Comparison of ENCODE assay signal across 25 cellular contexts in the genomic region with DNA sequence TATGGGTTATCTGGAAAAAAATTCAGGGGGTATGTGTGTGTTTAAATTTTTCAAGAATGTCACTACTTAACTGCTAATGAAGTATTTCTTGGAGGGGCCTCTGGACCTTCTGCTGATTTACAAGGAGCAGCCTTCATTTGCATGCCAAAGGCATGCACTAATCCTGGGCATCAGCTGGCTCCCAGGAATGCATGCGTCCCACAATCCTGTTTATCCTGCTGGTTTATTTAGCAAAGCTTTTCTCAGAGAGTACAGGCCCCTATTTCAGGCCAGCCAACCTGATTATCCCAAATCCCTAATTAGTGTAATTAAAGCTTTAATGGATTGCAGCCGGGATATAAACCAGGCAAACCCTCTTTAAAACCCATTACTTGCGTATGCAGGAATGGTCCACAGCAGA.
DNase-seq lines count a peak whose midpoint lies in the region; ATAC-seq, FAIRE-seq and TF ChIP-seq lines count a peak whose summit lies in the region.
"Had no signal": no experiment of that assay in that cellular context is flagged by ENCODE, and none has a peak within 500 bp of the region (broad histone marks: within the 10 kb centered on the region; RNA-seq: fewer than 3 reads in every experiment).

No MANE protein-coding gene starts in this region.

- H3K79me2 ChIP-seq in astrocyte (ENCODE audit: insufficient read depth, low read length), result no peaks in the 10 kb centered on the region

- in situ Hi-C loops in T47D (cut with HindIII; ENCODE audit: low pct_unique_long_range_greater_than_20kb, low sequenced_read_pairs), result no loop called here

- no peak overlapping the region for H2AFZ ChIP-seq in astrocyte (ENCODE audit: low read depth, low read length)

- no peak overlapping the region for H3K27ac ChIP-seq in breast epithelium
- no peak overlapping the region for H3K27ac ChIP-seq in astrocyte (ENCODE audit: low read depth, low read length)
- H3K27ac ChIP-seq in Peyer's patch, result no peak overlapping the region
- H3K27ac ChIP-seq: A549, epithelial cell of prostate, neutrophil, SJSA1 had no signal

- H4K20me1 ChIP-seq in astrocyte (ENCODE audit: insufficient read depth, low read length), result peaks cover 6% of the 10 kb centered on the region

- no peaks in the 10 kb centered on the region for H3K36me3 Mint-ChIP-seq in astrocyte (ENCODE audit: low read depth, unreplicated experiment)
- H3K36me3 Mint-ChIP-seq: mesothelial cell of epicardium had no signal

- H3K4me3 Mint-ChIP-seq in astrocyte (ENCODE audit: unreplicated experiment), result no peak overlapping the region
- H3K4me3 Mint-ChIP-seq: CD4-positive, alpha-beta T cell; mesothelial cell of epicardium; stimulated activated naive CD8-positive, alpha-beta T cell treated with anti-CD3 and anti-CD28 coated beads, Interleukin-15, amount 100 ng/mL, for 72 hours had no signal

- intact Hi-C loops in breast epithelium (cut with DNase I; ENCODE audit: low total_unique reads), result no loop called here

- H3K36me3 ChIP-seq in breast epithelium (no peaks in the 10 kb centered on the region), astrocyte (ENCODE audit: insufficient read depth, low read length) (no peaks in the 10 kb centered on the region), Peyer's patch (no peaks in the 10 kb centered on the region)
- H3K36me3 ChIP-seq: neutrophil, SJSA1 had no signal

- DNase-seq in T47D (ENCODE audit: low read depth in 1 of 2, low spot score in 1 of 2), result peak; percentile 21 to 73
- no peak for DNase-seq in breast epithelium (ENCODE audit: low spot score in 2 of 2)
- DNase-seq in astrocyte (ENCODE audit: low read depth), result peak; percentile 40
- DNase-seq in superior temporal gyrus (ENCODE audit: extremely low spot score), result peak; percentile 22
- no peak for DNase-seq in Peyer's patch
- DNase-seq in NCI-H748 treated with DMSO at 0.1 percent for 48 hours (lab: John Stamatoyannopoulos, UW), result no peak
- DNase-seq: activated CD4-positive, alpha-beta T cell treated with anti-CD3 and anti-CD28 coated beads for 48 hours; activated CD8-positive, alpha-beta memory T cell treated with anti-CD3 and anti-CD28 coated beads, Interleukin-2, amount 50 U/mL, for 4 hours; activated gamma-delta T cell treated with Interleukin-2 at 50 U/mL for 16 hours; CD4-positive, alpha-beta T cell; DMS79 treated with DMSO at 0.1 percent for 48 hours; NCI-H2029; PC-3; right cardiac atrium; stimulated activated naive CD8-positive, alpha-beta T cell treated with anti-CD3 and anti-CD28 coated beads, Interleukin-15, amount 100 ng/mL, for 72 hours had no signal

- no peaks in the 10 kb centered on the region for H3K4me1 ChIP-seq in breast epithelium
- H3K4me1 ChIP-seq in astrocyte (ENCODE audit: insufficient read depth, low read length), result peaks cover 6% of the 10 kb centered on the region
- H3K4me1 ChIP-seq in Peyer's patch, result no peaks in the 10 kb centered on the region
- H3K4me1 ChIP-seq: A549 had no signal

- no peak overlapping the region for H3K4me3 ChIP-seq in breast epithelium
- no peak overlapping the region for H3K4me3 ChIP-seq in astrocyte (ENCODE audit: insufficient read depth, low read depth, low read length)
- H3K4me3 ChIP-seq in iPS-18c (ENCODE audit: insufficient read depth, low read depth, low read length), result peak overlapping the region; percentile 21; the same call in 1 of the 2 replicates
- H3K4me3 ChIP-seq in Peyer's patch, result no peak overlapping the region
- H3K4me3 ChIP-seq: A549, SJSA1 had no signal

- H3K27me3 Mint-ChIP-seq in astrocyte (ENCODE audit: low read depth, unreplicated experiment), result no peaks in the 10 kb centered on the region
- H3K27me3 Mint-ChIP-seq: CD4-positive, alpha-beta T cell; stimulated activated naive CD8-positive, alpha-beta T cell treated with anti-CD3 and anti-CD28 coated beads, Interleukin-15, amount 100 ng/mL, for 72 hours had no signal

- H3K9ac ChIP-seq in astrocyte (ENCODE audit: low read length), result no peak overlapping the region

- TF ChIP-seq POLR2A in breast epithelium (IDR thresholded peaks at IDR 0.05), result no peak
- TF ChIP-seq POLR2A in Peyer's patch (IDR thresholded peaks at IDR 0.05), result no peak

- FAIRE-seq in astrocyte (lab: Jason Lieb, UNC), result no peak
- FAIRE-seq: A549, GM19239, HepG2, urothelium cell line had no signal

- no peak overlapping the region for H3K4me2 ChIP-seq in astrocyte (ENCODE audit: low read length)
- H3K4me2 ChIP-seq: A549 had no signal

- no peak for ATAC-seq in GM21360 (IDR thresholded peaks at IDR 0.05; ENCODE audit: unreplicated experiment)
- ATAC-seq: A549; HepG2; PC-3; right cardiac atrium; stimulated activated naive CD8-positive, alpha-beta T cell treated with anti-CD3 and anti-CD28 coated beads, Interleukin-15, amount 100 ng/mL, for 72 hours had no signal

- no peak for TF ChIP-seq CTCF in breast epithelium (IDR thresholded peaks at IDR 0.05)
- no peak for TF ChIP-seq CTCF in astrocyte (IDR thresholded peaks at IDR 0.05; ENCODE audit: insufficient read depth, low read depth, low read length)
- TF ChIP-seq CTCF in Peyer's patch (IDR thresholded peaks at IDR 0.05), result no peak

- H3K4me1 Mint-ChIP-seq in astrocyte (ENCODE audit: low read depth, unreplicated experiment), result peaks cover 6% of the 10 kb centered on the region
- H3K4me1 Mint-ChIP-seq: stimulated activated naive CD8-positive, alpha-beta T cell treated with anti-CD3 and anti-CD28 coated beads, Interleukin-15, amount 100 ng/mL, for 72 hours had no signal

- H3K27me3 ChIP-seq in breast epithelium (no peaks in the 10 kb centered on the region), astrocyte (ENCODE audit: insufficient read depth, low read length) (no peaks in the 10 kb centered on the region), Peyer's patch (no peaks in the 10 kb centered on the region)
- H3K27me3 ChIP-seq: neutrophil, SJSA1 had no signal

- no peak overlapping the region for H3K27ac Mint-ChIP-seq in astrocyte (ENCODE audit: unreplicated experiment)
- H3K27ac Mint-ChIP-seq: CD4-positive, alpha-beta T cell; mesothelial cell of epicardium; stimulated activated naive CD8-positive, alpha-beta T cell treated with anti-CD3 and anti-CD28 coated beads, Interleukin-15, amount 100 ng/mL, for 72 hours had no signal

- no peaks in the 10 kb centered on the region for H3K9me3 Mint-ChIP-seq in astrocyte (ENCODE audit: unreplicated experiment)
- H3K9me3 Mint-ChIP-seq: CD4-positive, alpha-beta T cell; mesothelial cell of epicardium; stimulated activated naive CD8-positive, alpha-beta T cell treated with anti-CD3 and anti-CD28 coated beads, Interleukin-15, amount 100 ng/mL, for 72 hours had no signal

- no peaks in the 10 kb centered on the region for H3K9me3 ChIP-seq in breast epithelium
- H3K9me3 ChIP-seq in astrocyte (ENCODE audit: insufficient read depth, low read depth, low read length), result no peaks in the 10 kb centered on the region
- no peaks in the 10 kb centered on the region for H3K9me3 ChIP-seq in iPS-18c (ENCODE audit: control insufficient read depth, insufficient read depth, low read length)
- H3K9me3 ChIP-seq in Peyer's patch, result no peaks in the 10 kb centered on the region
- H3K9me3 ChIP-seq: A549, neutrophil, SJSA1 had no signal

Comparison
In these comparisons a context has a peak if more than half of its experiments do, and no peak if none do; other contexts are left out.
1. DNase-seq: peak in T47D (2 of 2), astrocyte (single experiment) and superior temporal gyrus (single experiment); none in breast epithelium (0 of 2), Peyer's patch (0 of 3) and NCI-H748 treated with DMSO at 0.1 percent for 48 hours (single experiment).